In the genomic region with DNA sequence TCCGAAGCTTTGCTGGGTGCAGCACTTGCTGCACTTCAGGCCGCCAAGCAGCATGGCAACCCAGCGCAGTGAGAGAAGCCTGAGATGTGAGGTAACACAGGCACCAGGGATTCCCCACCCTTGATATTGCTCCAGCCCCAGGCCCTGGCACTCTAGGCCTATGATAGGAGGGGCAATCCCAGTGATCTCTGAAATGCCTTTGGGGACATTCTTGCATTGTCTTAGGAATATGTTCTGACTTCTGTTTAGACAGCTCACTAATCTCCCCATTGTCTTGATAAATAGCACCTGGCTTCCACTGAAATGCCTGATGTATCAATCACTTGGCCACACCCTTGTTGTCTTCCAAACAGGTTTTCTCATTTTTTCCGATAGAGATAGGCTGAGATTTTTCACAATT, we compare ENCODE assay signal across 24 cellular contexts.
"Had no signal": no experiment of that assay in that cellular context is flagged by ENCODE, and none has a peak within 500 bp of the region (broad histone marks: within the 10 kb centered on the region; RNA-seq: fewer than 3 reads in every experiment).

No MANE protein-coding gene starts in this region.

- H3K36me3 Mint-ChIP-seq: activated naive CD8-positive, alpha-beta T cell treated with anti-CD3 and anti-CD28 coated beads for 36 hours had no signal

- H3K27me3 Mint-ChIP-seq: effector memory CD8-positive, alpha-beta T cell had no signal

- H3K36me3 ChIP-seq: breast epithelium, colonic mucosa, heart right ventricle, pancreas, right atrium auricular region had no signal

- ATAC-seq: activated CD4-positive, alpha-beta T cell treated with anti-CD3 and anti-CD28 coated beads for 36 hours; effector memory CD8-positive, alpha-beta T cell; heart right ventricle; left colon; mucosa of descending colon; pancreas; psoas muscle had no signal

- H3K27ac Mint-ChIP-seq: activated B cell treated with CpG ODN at 0.5 μM for 24 hours; activated CD4-positive, alpha-beta T cell treated with anti-CD3 and anti-CD28 coated beads for 36 hours; activated naive CD8-positive, alpha-beta T cell treated with anti-CD3 and anti-CD28 coated beads for 36 hours; effector memory CD8-positive, alpha-beta T cell; nephron progenitor cell; T-helper 1 cell treated with Interleukin-12 subunit alpha and Interleukin-12 subunit beta and Interleukin-4 antibody, amounts not matched to agents 30 μg/mL and 1 μg/mL, for 36 hours had no signal

- H3K4me3 ChIP-seq: breast epithelium, colonic mucosa, dorsolateral prefrontal cortex, heart right ventricle, mucosa of descending colon, pancreas, psoas muscle, right atrium auricular region had no signal

- H3K4me1 Mint-ChIP-seq: activated B cell treated with CpG ODN at 0.5 μM for 24 hours; activated CD4-positive, alpha-beta T cell treated with anti-CD3 and anti-CD28 coated beads for 36 hours; activated naive CD8-positive, alpha-beta T cell treated with anti-CD3 and anti-CD28 coated beads for 36 hours had no signal

- H3K4me3 Mint-ChIP-seq: activated B cell treated with CpG ODN at 0.5 μM for 24 hours; activated CD4-positive, alpha-beta T cell treated with anti-CD3 and anti-CD28 coated beads for 36 hours; activated naive CD8-positive, alpha-beta T cell treated with anti-CD3 and anti-CD28 coated beads for 36 hours; effector memory CD8-positive, alpha-beta T cell; nephron progenitor cell; T-helper 1 cell treated with Interleukin-12 subunit alpha and Interleukin-12 subunit beta and Interleukin-4 antibody, amounts not matched to agents 30 μg/mL and 1 μg/mL, for 36 hours had no signal

- H3K27ac ChIP-seq: breast epithelium, colonic mucosa, dorsolateral prefrontal cortex, heart right ventricle, pancreas, psoas muscle, right atrium auricular region had no signal

- DNase-seq: activated B cell treated with CpG ODN at 0.5 μM for 24 hours; activated CD4-positive, alpha-beta T cell treated with anti-CD3 and anti-CD28 coated beads for 36 hours; activated CD4-positive, alpha-beta T cell treated with anti-CD3 and anti-CD28 coated beads, Interleukin-2, amount 50 U/mL, for 48 hours; activated CD8-positive, alpha-beta memory T cell treated with anti-CD3 and anti-CD28 coated beads, Interleukin-2, amount 50 U/mL, for 48 hours; activated naive CD4-positive, alpha-beta T cell treated with Interleukin-2 at 50 U/mL for 16 hours; activated naive CD8-positive, alpha-beta T cell treated with anti-CD3 and anti-CD28 coated beads for 36 hours; activated T-cell treated with anti-CD3 and anti-CD28 coated beads, Interleukin-2, amount 50 U/mL, for 48 hours; colonic mucosa; dorsolateral prefrontal cortex; effector memory CD8-positive, alpha-beta T cell; heart right ventricle; islet precursor cell; left colon; mesenchymal stem cell; mucosa of descending colon; nephron progenitor cell; pancreas; psoas muscle; stimulated activated CD4-positive, alpha-beta T cell treated with anti-CD3 and anti-CD28 coated beads, Interleukin-4, amount 100 ng/mL, for 24 hours; stimulated activated naive CD4-positive, alpha-beta T cell treated with Interleukin-2 at 50 U/mL for 16 hours; T1000 had no signal

- H3K27me3 ChIP-seq: breast epithelium, colonic mucosa, heart right ventricle, pancreas, right atrium auricular region had no signal

- H3K4me1 ChIP-seq: breast epithelium, colonic mucosa, heart right ventricle, pancreas, psoas muscle, right atrium auricular region had no signal

- H3K9me3 ChIP-seq: colonic mucosa, pancreas, psoas muscle had no signal
